In the genomic region with DNA sequence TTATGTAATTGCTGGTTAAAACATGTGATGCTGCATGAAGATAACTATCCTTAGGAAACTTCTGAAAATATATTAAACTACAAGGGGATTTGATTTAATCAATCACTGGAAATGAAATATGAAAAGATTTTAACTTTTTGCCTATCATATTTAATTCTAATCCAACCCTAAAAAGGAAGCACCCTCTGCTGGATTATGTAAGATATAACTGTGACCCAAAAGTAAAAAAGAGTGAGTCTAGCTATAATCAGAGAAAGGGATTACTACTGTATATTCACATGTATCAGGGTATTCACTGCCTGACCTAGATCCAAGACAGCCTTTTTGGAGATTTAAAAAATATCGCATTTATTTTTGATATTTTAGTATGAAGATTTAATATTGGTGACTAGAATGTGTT, we compare ENCODE assay signal across 11 cellular contexts.
DNase-seq lines count a peak whose midpoint lies in the region; ATAC-seq, FAIRE-seq and TF ChIP-seq lines count a peak whose summit lies in the region.
"Had no signal": no experiment of that assay in that cellular context is flagged by ENCODE, and none has a peak within 500 bp of the region (broad histone marks: within the 10 kb centered on the region; RNA-seq: fewer than 3 reads in every experiment).

No MANE protein-coding gene starts in this region.

- H3K27ac Mint-ChIP-seq in CD4-positive, alpha-beta T cell = no peak overlapping the region
- H3K27ac Mint-ChIP-seq: immature natural killer cell had no signal

- CTCF ChIA-PET in CD4-positive, alpha-beta T cell (lab: Charles Lee) = interaction anchor here (0.7 to 1.1 kb wide), 2 partner anchors 13 to 352 kb away, joined by 7 read pairs; no protein-coding TSS in a partner anchor

- no peak overlapping the region for H3K27ac ChIP-seq in CD4-positive, alpha-beta T cell (ENCODE audit: low read depth, low read length)
- H3K27ac ChIP-seq in RWPE2 (ENCODE audit: poor library complexity, severe bottlenecking) (no peak overlapping the region), SJCRH30 (no peak overlapping the region)

- H3K4me1 ChIP-seq in RWPE2 (ENCODE audit: insufficient read depth, poor library complexity, severe bottlenecking) = peaks cover 6% of the 10 kb centered on the region
- no peaks in the 10 kb centered on the region for H3K4me1 ChIP-seq in SJCRH30

- no peak for DNase-seq in CD4-positive, alpha-beta T cell
- DNase-seq in RWPE2 (ENCODE audit: low spot score) = no peak
- DNase-seq in AG08396 (ENCODE audit: low spot score) = no peak
- DNase-seq in ecto neural progenitor cell (ENCODE audit: low spot score) = no peak
- DNase-seq in SJCRH30 = no peak
- DNase-seq: cortex of kidney, immature natural killer cell, NCI-H1930 had no signal

- TF ChIP-seq CTCF in CD4-positive, alpha-beta T cell (IDR thresholded peaks at IDR 0.05) = peak; percentile 36
- TF ChIP-seq CTCF in RWPE2 (IDR thresholded peaks at IDR 0.05; ENCODE audit: poor library complexity, severe bottlenecking) = peak; percentile 57

- H3K9me3 Mint-ChIP-seq in CD4-positive, alpha-beta T cell = no peaks in the 10 kb centered on the region
- H3K9me3 Mint-ChIP-seq: immature natural killer cell had no signal

- H3K4me3 ChIP-seq in RWPE2 (ENCODE audit: severe bottlenecking) (no peak overlapping the region), SJCRH30 (no peak overlapping the region)

- peak; percentile 64 for FAIRE-seq in islet of Langerhans (lab: Jason Lieb, UNC)

- no peaks in the 10 kb centered on the region for H3K27me3 ChIP-seq in CD4-positive, alpha-beta T cell (ENCODE audit: control insufficient read depth, insufficient read depth, low read length)
- H3K27me3 ChIP-seq in RWPE2 (ENCODE audit: insufficient read depth, poor library complexity, severe bottlenecking) (no peaks in the 10 kb centered on the region), SJCRH30 (no peaks in the 10 kb centered on the region)

- POLR2A ChIA-PET in CD4-positive, alpha-beta T cell (lab: Charles Lee) = interaction anchor here (1.3 kb wide), 1 partner anchor 294 kb away, joined by 5 read pairs; no protein-coding TSS in a partner anchor

- no peaks in the 10 kb centered on the region for H3K9me3 ChIP-seq in CD4-positive, alpha-beta T cell (ENCODE audit: control insufficient read depth, low read length)
- no peaks in the 10 kb centered on the region for H3K9me3 ChIP-seq in RWPE2 (ENCODE audit: severe bottlenecking)
- no peaks in the 10 kb centered on the region for H3K9me3 ChIP-seq in SJCRH30 (replicated peaks)

- H3K36me3 Mint-ChIP-seq in CD4-positive, alpha-beta T cell (ENCODE audit: low read depth) = no peaks in the 10 kb centered on the region
- H3K36me3 Mint-ChIP-seq: immature natural killer cell had no signal

- H3K4me1 Mint-ChIP-seq in CD4-positive, alpha-beta T cell (ENCODE audit: low read depth) = peaks cover 5% of the 10 kb centered on the region
- H3K4me1 Mint-ChIP-seq: immature natural killer cell had no signal

- no peaks in the 10 kb centered on the region for H3K27me3 Mint-ChIP-seq in CD4-positive, alpha-beta T cell

- ATAC-seq in CD4-positive, alpha-beta T cell (ENCODE audit: poor library complexity) = no peak
- ATAC-seq in GM19395 (IDR thresholded peaks at IDR 0.05; ENCODE audit: unreplicated experiment) (peak; percentile 51), RWPE2 (ENCODE audit: low read depth) (no peak), HG03378 (IDR thresholded peaks at IDR 0.05; ENCODE audit: unreplicated experiment) (no peak)

- intact Hi-C loops in CD4-positive, alpha-beta T cell (cut with DNase I, micrococcal nuclease) = loop anchor here in 1 of 2 experiments (1.0 kb wide), 1 partner anchor 352 kb away; no protein-coding TSS in a partner anchor

- H3K36me3 ChIP-seq in RWPE2 (ENCODE audit: low read depth) (no peaks in the 10 kb centered on the region), SJCRH30 (no peaks in the 10 kb centered on the region)

- no peak overlapping the region for H3K4me3 Mint-ChIP-seq in CD4-positive, alpha-beta T cell
- H3K4me3 Mint-ChIP-seq: immature natural killer cell had no signal
